1 cellular context compared by ENCODE assay signal in genomic region chr14:21269252-21270046, GRCh38.
TF ChIP-seq lines count a peak whose summit lies in the region.

TSS of gene HNRNPC (minus strand) at chr14:21269442. CDS start at chr14:21234193, 35,249 bp downstream.

TF ChIP-seq in HepG2, 621 proteins besides CTCF, POLR2A, EP300 and RAD21 (continued from another document and continues in another):
- TF ChIP-seq EZH2 (conservative IDR thresholded peaks at IDR 0.05; ENCODE audit: low read depth, low read length) = no peak
- peak; percentile 91; the same call in 1 of the 2 replicates for TF ChIP-seq TIGD3 (CRISPR knock-in tag; IDR thresholded peaks at IDR 0.05; ENCODE audit: borderline replicate concordance)
- TF ChIP-seq MXI1 (IDR thresholded peaks at IDR 0.05; ENCODE audit: borderline replicate concordance, low read depth, low read length) = no peak; the same call in 2 of the 3 replicates
- peak; percentile 52 for TF ChIP-seq ZBTB38 (CRISPR knock-in tag; IDR thresholded peaks at IDR 0.05)
- peak; percentile 62; the same call in 1 of the 2 replicates for TF ChIP-seq FOXK2 (IDR thresholded peaks at IDR 0.05)
- peak; percentile 50; the same call in 1 of the 2 replicates for TF ChIP-seq ZNF777 (CRISPR knock-in tag; IDR thresholded peaks at IDR 0.05)
- TF ChIP-seq ZNF460 (CRISPR knock-in tag; IDR thresholded peaks at IDR 0.05; ENCODE audit: borderline replicate concordance) = no peak
- peak; percentile 48; the same call in 1 of the 2 replicates for TF ChIP-seq PAXIP1 (CRISPR knock-in tag; conservative IDR thresholded peaks at IDR 0.05)
- no peak for TF ChIP-seq ZFP36L1 (CRISPR knock-in tag; IDR thresholded peaks at IDR 0.05)
- no peak for TF ChIP-seq THYN1 (CRISPR knock-in tag; IDR thresholded peaks at IDR 0.05; ENCODE audit: borderline replicate concordance, low read depth)
- no peak for TF ChIP-seq CSRNP2 (CRISPR knock-in tag; conservative IDR thresholded peaks at IDR 0.05; ENCODE audit: low read depth)
- no peak for TF ChIP-seq ZNF431 (CRISPR knock-in tag; IDR thresholded peaks at IDR 0.05; ENCODE audit: borderline replicate concordance, low read depth)
- TF ChIP-seq NR2F1 (CRISPR knock-in tag; IDR thresholded peaks at IDR 0.05) = no peak
- peak; percentile 61 for TF ChIP-seq SIX4 (CRISPR knock-in tag; IDR thresholded peaks at IDR 0.05)
- TF ChIP-seq MYC (CRISPR knock-in tag; IDR thresholded peaks at IDR 0.05; ENCODE audit: borderline replicate concordance) = peak; percentile 94
- TF ChIP-seq NFYB (CRISPR knock-in tag; IDR thresholded peaks at IDR 0.05) = peak; percentile 99
- no peak for TF ChIP-seq STAG1 (CRISPR knock-in tag; IDR thresholded peaks at IDR 0.05)
- no peak for TF ChIP-seq ZC3H4 (CRISPR knock-in tag; IDR thresholded peaks at IDR 0.05; ENCODE audit: borderline replicate concordance)
- TF ChIP-seq MLXIP (CRISPR knock-in tag; IDR thresholded peaks at IDR 0.05; ENCODE audit: borderline replicate concordance) = peak; percentile 72; the same call in 1 of the 2 replicates
- peak; percentile 27; the same call in 1 of the 2 replicates for TF ChIP-seq FOXJ3 (CRISPR knock-in tag; IDR thresholded peaks at IDR 0.05; ENCODE audit: borderline replicate concordance)
- TF ChIP-seq MXD1 (CRISPR knock-in tag; IDR thresholded peaks at IDR 0.05) = no peak
- peak; percentile 98 for TF ChIP-seq BRD4 (CRISPR knock-in tag; IDR thresholded peaks at IDR 0.05)
- TF ChIP-seq ZNF343 (CRISPR knock-in tag; IDR thresholded peaks at IDR 0.05) = no peak; the same call in 1 of the 2 replicates
- no peak for TF ChIP-seq CENPT (CRISPR knock-in tag; IDR thresholded peaks at IDR 0.05; ENCODE audit: low read depth)
- TF ChIP-seq TGIF2 (CRISPR knock-in tag; IDR thresholded peaks at IDR 0.05) = peak; percentile 44; the same call in 1 of the 2 replicates
- no peak for TF ChIP-seq ZNF383 (CRISPR knock-in tag; IDR thresholded peaks at IDR 0.05; ENCODE audit: borderline replicate concordance)
- peak; percentile 68 for TF ChIP-seq NFIC (IDR thresholded peaks at IDR 0.05; ENCODE audit: low read length)
- TF ChIP-seq CCAR2 (optimal IDR thresholded peaks at IDR 0.05; ENCODE audit: low read depth, low read length) = peak; percentile 30
- no peak for TF ChIP-seq SAFB2 (CRISPR knock-in tag; IDR thresholded peaks at IDR 0.05; ENCODE audit: borderline replicate concordance, low read depth)
- TF ChIP-seq SRY (CRISPR knock-in tag; IDR thresholded peaks at IDR 0.05) = peak; percentile 89; the same call in 1 of the 2 replicates
- peak; percentile 73; the same call in 1 of the 2 replicates for TF ChIP-seq HNF1B (CRISPR knock-in tag; IDR thresholded peaks at IDR 0.05)
- peak; percentile 24; the same call in 1 of the 2 replicates for TF ChIP-seq ZBTB33 (CRISPR knock-in tag; IDR thresholded peaks at IDR 0.05)
- TF ChIP-seq HNF4A (CRISPR knock-in tag; IDR thresholded peaks at IDR 0.05) = no peak
- peak; percentile 75; the same call in 1 of the 2 replicates for TF ChIP-seq ZNF280D (CRISPR knock-in tag; IDR thresholded peaks at IDR 0.05)
- peak; percentile 66; the same call in 1 of the 2 replicates for TF ChIP-seq ZNF563 (CRISPR knock-in tag; IDR thresholded peaks at IDR 0.05)
- peak; percentile 95 for TF ChIP-seq THAP11 (CRISPR knock-in tag; IDR thresholded peaks at IDR 0.05)
- no peak; the same call in none of the 2 replicates for TF ChIP-seq GFI1 (CRISPR knock-in tag; IDR thresholded peaks at IDR 0.05; ENCODE audit: borderline replicate concordance)
- TF ChIP-seq ZNF75D (CRISPR knock-in tag; IDR thresholded peaks at IDR 0.05; ENCODE audit: borderline replicate concordance) = no peak; the same call in 1 of the 2 replicates
- TF ChIP-seq DBP (CRISPR knock-in tag; IDR thresholded peaks at IDR 0.05; ENCODE audit: not compliant biosample characterization) = peak; percentile 94
- TF ChIP-seq ZNF143 (CRISPR knock-in tag; IDR thresholded peaks at IDR 0.05) = peak; percentile 53
- TF ChIP-seq MAFF (IDR thresholded peaks at IDR 0.05; ENCODE audit: low read depth, low read length) = peak; percentile 68
